In the genomic region with DNA sequence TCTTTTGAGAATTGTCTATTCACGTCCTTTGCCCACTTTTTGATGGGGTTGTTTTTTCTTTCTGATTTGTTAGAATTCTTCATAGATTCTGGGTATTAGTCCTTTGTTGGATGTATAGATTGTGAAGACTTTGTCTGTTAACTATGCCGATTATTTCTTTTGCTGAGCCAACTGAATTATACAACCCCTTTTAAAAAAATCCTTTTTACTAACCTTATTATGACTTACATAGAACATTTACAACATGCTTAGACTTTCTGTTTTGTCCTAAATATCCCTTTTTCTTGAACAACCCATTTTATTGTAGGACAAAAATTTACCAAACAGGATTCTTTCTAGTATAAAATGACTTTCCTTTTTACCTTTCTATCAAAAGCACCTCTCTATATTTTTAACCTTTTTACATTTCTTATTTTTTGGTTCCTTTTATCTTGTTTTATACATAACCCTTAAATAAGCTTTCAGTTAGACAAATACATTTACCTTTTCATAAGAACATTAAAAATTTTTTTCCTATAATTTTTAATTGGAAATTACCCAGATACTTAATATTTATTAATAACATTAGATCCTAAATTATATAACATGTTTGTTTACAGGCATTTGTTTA, we compare ENCODE assay signal across 20 cellular contexts.
DNase-seq lines count a peak whose midpoint lies in the region; ATAC-seq, FAIRE-seq and TF ChIP-seq lines count a peak whose summit lies in the region.
"Had no signal": no experiment of that assay in that cellular context is flagged by ENCODE, and none has a peak within 500 bp of the region (broad histone marks: within the 10 kb centered on the region; RNA-seq: fewer than 3 reads in every experiment).

No MANE protein-coding gene starts in this region.

- H3K9ac ChIP-seq in kidney (ENCODE audit: low read length in 2 of 2): no peak overlapping the region

- 88% methylated on average over 2 of the region's 2 CpGs for whole genome bisulfite sequencing in right cardiac atrium

- peak; percentile 93 for FAIRE-seq in kidney (lab: Jason Lieb, UNC)
- FAIRE-seq: GM19239 had no signal

- intact Hi-C loops in kidney (cut with DNase I): no loop called here
- intact Hi-C loops in right cardiac atrium (cut with DNase I): no loop called here

- no peak overlapping the region for H3K4me3 ChIP-seq in kidney (ENCODE audit: low read length in 2 of 2)
- no peak overlapping the region for H3K4me3 ChIP-seq in right cardiac atrium (ENCODE audit: low read length)
- H3K4me3 ChIP-seq: gastrocnemius medialis, MG63, ovary, thyroid gland had no signal

- DNase-seq in NCI-H2227 (lab: John Stamatoyannopoulos, UW; ENCODE audit: unreplicated experiment) (peak; percentile 25), NCI-H2227 treated with DMSO at 0.1 percent for 48 hours (lab: John Stamatoyannopoulos, UW) (no peak), HEK293T (ENCODE audit: extremely low spot score) (no peak), RKO (ENCODE audit: low spot score) (peak; percentile 29), kidney (no peak), right cardiac atrium (no peak)
- no peak for DNase-seq in activated effector memory CD4-positive, alpha-beta T cell treated with anti-CD3 and anti-CD28 coated beads, Interleukin-2, amount 50 U/mL, for 16 hours
- DNase-seq: activated CD4-positive, alpha-beta T cell treated with anti-CD3 and anti-CD28 coated beads for 48 hours; gastrocnemius medialis; GOT3; mesenchymal stem cell; MG63; naive thymus-derived CD8-positive, alpha-beta T cell; NK-92 treated with Interleukin-12 subunit alpha and Interleukin-12 subunit beta, amount 100 ng/mL, for 24 hours; ovary; stimulated activated naive B cell treated with anti-CD40 and anti-IgM and Interleukin-4, amounts not matched to agents 10 μg/mL and 1 μg/mL and 100 μg/mL, for 72 hours; thyroid gland had no signal

- CTCF ChIA-PET in HEK293T (lab: Yijun Ruan, JAX): no interaction called here

- no peaks in the 10 kb centered on the region for H3K9me3 ChIP-seq in kidney (ENCODE audit: control insufficient read depth in 1 of 2, low read length in 2 of 2)
- no peaks in the 10 kb centered on the region for H3K9me3 ChIP-seq in right cardiac atrium (ENCODE audit: control insufficient read depth, low read length)
- H3K9me3 ChIP-seq: gastrocnemius medialis, ovary, thyroid gland had no signal

- no peak for TF ChIP-seq CTCF in kidney (IDR thresholded peaks at IDR 0.05; ENCODE audit: borderline replicate concordance, extremely low read depth, insufficient read depth)

- H3K27me3 ChIP-seq in right cardiac atrium (ENCODE audit: control insufficient read depth, insufficient read depth): no peaks in the 10 kb centered on the region
- H3K27me3 ChIP-seq: MG63, ovary, thyroid gland had no signal

- no peak for ATAC-seq in GM18858 (IDR thresholded peaks at IDR 0.05; ENCODE audit: unreplicated experiment)
- no peak for ATAC-seq in right cardiac atrium
- ATAC-seq: gastrocnemius medialis; naive thymus-derived CD8-positive, alpha-beta T cell; sciatic nerve; stimulated activated naive B cell treated with anti-CD40 and anti-IgM and Interleukin-4, amounts not matched to agents 10 μg/mL and 1 μg/mL and 100 μg/mL, for 72 hours had no signal

- no peaks in the 10 kb centered on the region for H3K4me1 ChIP-seq in kidney (ENCODE audit: control insufficient read depth in 1 of 2, insufficient read depth in 1 of 2, low read depth in 1 of 2, low read length in 2 of 2)
- H3K4me1 ChIP-seq in right cardiac atrium (ENCODE audit: control insufficient read depth, insufficient read depth, low read length): no peaks in the 10 kb centered on the region
- H3K4me1 ChIP-seq: gastrocnemius medialis, thyroid gland had no signal

- no peaks in the 10 kb centered on the region for H3K36me3 ChIP-seq in kidney (ENCODE audit: control insufficient read depth in 1 of 2, insufficient read depth in 2 of 2, low read length in 2 of 2)
- H3K36me3 ChIP-seq: gastrocnemius medialis, MG63, ovary, thyroid gland had no signal

- POLR2A ChIA-PET in HEK293T (lab: Yijun Ruan, JAX): no interaction called here

- H3K27ac ChIP-seq in kidney (ENCODE audit: low read depth in 2 of 2, low read length in 2 of 2): no peak overlapping the region
- no peak overlapping the region for H3K27ac ChIP-seq in right cardiac atrium (ENCODE audit: low read length)
- H3K27ac ChIP-seq: gastrocnemius medialis, ovary, thyroid gland had no signal

TF ChIP-seq in HEK293T, 16 proteins besides CTCF, POLR2A, EP300 and RAD21:
- TF ChIP-seq ZNF384 (IDR thresholded peaks at IDR 0.05): peak; percentile 62
- TF ChIP-seq L3MBTL2 (conservative IDR thresholded peaks at IDR 0.05): 0 out of 2 replicates have a peak, but pooled peaks have one; percentile 3
- TF ChIP-seq CTBP1 (IDR thresholded peaks at IDR 0.05; ENCODE audit: borderline replicate concordance): no peak

Comparison
In these comparisons a context has a peak if more than half of its experiments do, and no peak if none do; other contexts are left out.
1. DNase-seq: peak in NCI-H2227 (single experiment) and RKO (single experiment); none in NCI-H2227 treated with DMSO at 0.1 percent for 48 hours (single experiment), HEK293T (single experiment), kidney (single experiment), right cardiac atrium (0 of 3) and activated effector memory CD4-positive, alpha-beta T cell treated with anti-CD3 and anti-CD28 coated beads, Interleukin-2, amount 50 U/mL, for 16 hours (single experiment).